8 cellular contexts compared by ENCODE assay signal in genomic region chr2:30266051-30266621, GRCh38. TPM values are rescaled to one million over a fixed set of nuclear protein-coding genes. Genes with fewer than 3 reads are reported as not detected.
DNase-seq lines count a peak whose midpoint lies in the region; ATAC-seq and TF ChIP-seq lines count a peak whose summit lies in the region.

No MANE protein-coding gene starts in this region.

- POLR2A ChIA-PET in CD8-positive, alpha-beta T cell (lab: Charles Lee): interaction anchor here (0.8 to 5.0 kb wide), 12 partner anchors 9 to 181 kb away, joined by 3 to 63 read pairs (median 6); partner anchors contain the start of genes LBH and LCLAT1

- H3K9me3 ChIP-seq in CD8-positive, alpha-beta T cell (ENCODE audit: low read length): no peaks in the 10 kb centered on the region
- 0 out of 2 replicates have a peak, but pooled peaks cover 2% of the 10 kb centered on the region for H3K9me3 ChIP-seq in OCI-LY1 (ENCODE audit: low read length)
- H3K9me3 ChIP-seq in mucosa of descending colon: no peaks in the 10 kb centered on the region

- peak; percentile 49 to 85 (median 70) for DNase-seq in CD8-positive, alpha-beta T cell
- DNase-seq in activated naive CD4-positive, alpha-beta T cell treated with anti-CD3 and anti-CD28 coated beads for 36 hours: peak; percentile 73
- peak; percentile 32 to 70 (median 38) for DNase-seq in mucosa of descending colon
- DNase-seq in COLO829 (ENCODE audit: low spot score): no peak
- DNase-seq in type B pancreatic cell (ENCODE audit: extremely low spot score, unreplicated experiment): no peak
- DNase-seq in NCI-H187 (lab: John Stamatoyannopoulos, UW): no peak

- no peaks in the 10 kb centered on the region for H3K27me3 Mint-ChIP-seq in CD8-positive, alpha-beta T cell (ENCODE audit: low read depth)
- H3K27me3 Mint-ChIP-seq in activated naive CD4-positive, alpha-beta T cell treated with anti-CD3 and anti-CD28 coated beads for 36 hours (ENCODE audit: low read depth): no peaks in the 10 kb centered on the region
- no peaks in the 10 kb centered on the region for H3K27me3 Mint-ChIP-seq in type B pancreatic cell

- peaks cover 11% of the 10 kb centered on the region for H3K36me3 Mint-ChIP-seq in CD8-positive, alpha-beta T cell
- peaks cover 9% of the 10 kb centered on the region for H3K36me3 Mint-ChIP-seq in activated naive CD4-positive, alpha-beta T cell treated with anti-CD3 and anti-CD28 coated beads for 36 hours (ENCODE audit: low read depth)
- peaks cover under 1% of the 10 kb centered on the region for H3K36me3 Mint-ChIP-seq in type B pancreatic cell

- H3K9me2 ChIP-seq in OCI-LY1 (ENCODE audit: low read depth, low read length): no peaks in the 10 kb centered on the region

- no peak for TF ChIP-seq CTCF in CD8-positive, alpha-beta T cell (IDR thresholded peaks at IDR 0.05)
- no peak for TF ChIP-seq CTCF in OCI-LY1 (IDR thresholded peaks at IDR 0.05; ENCODE audit: low read length)
- TF ChIP-seq CTCF in mucosa of descending colon (IDR thresholded peaks at IDR 0.05): no peak
- TF ChIP-seq CTCF in type B pancreatic cell (conservative IDR thresholded peaks at IDR 0.05): no peak

- H3K4me2 ChIP-seq in OCI-LY1 (ENCODE audit: low read length): 0 out of 2 replicates have a peak overlapping the region, but pooled peaks have one; percentile 29

- peaks cover 4% of the 10 kb centered on the region for H3K9me3 Mint-ChIP-seq in CD8-positive, alpha-beta T cell
- peaks cover 15% of the 10 kb centered on the region for H3K9me3 Mint-ChIP-seq in activated naive CD4-positive, alpha-beta T cell treated with anti-CD3 and anti-CD28 coated beads for 36 hours
- no peaks in the 10 kb centered on the region for H3K9me3 Mint-ChIP-seq in type B pancreatic cell

- H3K9ac ChIP-seq in OCI-LY1 (ENCODE audit: low read length): no peak overlapping the region

- H3F3A ChIP-seq in OCI-LY1 (ENCODE audit: insufficient read depth, low read length): no peaks in the 10 kb centered on the region

- no peak overlapping the region for H2AFZ ChIP-seq in OCI-LY1 (ENCODE audit: low read length)

- peak overlapping the region; percentile 31 for H3K4me3 ChIP-seq in CD8-positive, alpha-beta T cell (ENCODE audit: low read depth, low read length)
- H3K4me3 ChIP-seq in OCI-LY1 (ENCODE audit: low read depth, low read length, poor library complexity, severe bottlenecking) (no peak overlapping the region), mucosa of descending colon (no peak overlapping the region)

- H3K27ac Mint-ChIP-seq in CD8-positive, alpha-beta T cell: peak overlapping the region; percentile 98
- H3K27ac Mint-ChIP-seq in activated naive CD4-positive, alpha-beta T cell treated with anti-CD3 and anti-CD28 coated beads for 36 hours: peak overlapping the region; percentile 89
- no peak overlapping the region for H3K27ac Mint-ChIP-seq in type B pancreatic cell

- intact Hi-C loops in CD8-positive, alpha-beta T cell (cut with DNase I, micrococcal nuclease): loop anchor here (1.0 to 5.0 kb wide), 5 partner anchors 12 to 156 kb away; partner anchors contain the start of gene LBH (in 1 of the 2)
- intact Hi-C loops in activated naive CD4-positive, alpha-beta T cell treated with anti-CD3 and anti-CD28 coated beads for 36 hours (cut with micrococcal nuclease): loop anchor here (1.0 to 2.0 kb wide), 5 partner anchors 10 to 67 kb away; partner anchors contain the start of gene LBH
- intact Hi-C loops in mucosa of descending colon (cut with DNase I, micrococcal nuclease): no loop called here

- peaks cover 69% of the 10 kb centered on the region for H3K4me1 ChIP-seq in CD8-positive, alpha-beta T cell (ENCODE audit: insufficient read depth, low read length)
- H3K4me1 ChIP-seq in OCI-LY1 (ENCODE audit: insufficient read depth, low read length, severe bottlenecking): peaks cover 7% of the 10 kb centered on the region
- H3K4me1 ChIP-seq in mucosa of descending colon (ENCODE audit: low read depth): no peaks in the 10 kb centered on the region

- H3K79me2 ChIP-seq in OCI-LY1 (ENCODE audit: insufficient read depth, low read length): no peaks in the 10 kb centered on the region

- peak overlapping the region; percentile 82 for H3K4me3 Mint-ChIP-seq in CD8-positive, alpha-beta T cell
- H3K4me3 Mint-ChIP-seq in activated naive CD4-positive, alpha-beta T cell treated with anti-CD3 and anti-CD28 coated beads for 36 hours: peak overlapping the region; percentile 79
- no peak overlapping the region for H3K4me3 Mint-ChIP-seq in type B pancreatic cell

- peak overlapping the region; percentile 72 for H3K27ac ChIP-seq in CD8-positive, alpha-beta T cell (ENCODE audit: low read depth, low read length)
- H3K27ac ChIP-seq in OCI-LY1 (ENCODE audit: low read depth, low read length, poor library complexity, severe bottlenecking): no peak overlapping the region

- no peaks in the 10 kb centered on the region for H4K20me1 ChIP-seq in OCI-LY1 (ENCODE audit: insufficient read depth, low read length)

- ATAC-seq in CD8-positive, alpha-beta T cell: peak; percentile 90
- peak; percentile 85 for ATAC-seq in mucosa of descending colon
- no peak for ATAC-seq in HG03354 (IDR thresholded peaks at IDR 0.05; ENCODE audit: poor library complexity, severe bottlenecking, unreplicated experiment)

- CTCF ChIA-PET in CD8-positive, alpha-beta T cell (lab: Charles Lee): interaction anchor here (0.7 to 4.4 kb wide), 12 partner anchors 12 to 237 kb away, joined by 3 to 30 read pairs (median 5); no protein-coding TSS in a partner anchor
- CTCF ChIA-PET in activated naive CD4-positive, alpha-beta T cell treated with anti-CD3 and anti-CD28 coated beads for 36 hours (lab: Charles Lee): interaction anchor here (0.7 to 2.4 kb wide), 6 partner anchors 15 to 163 kb away, joined by 3 to 14 read pairs (median 4); no protein-coding TSS in a partner anchor

- no peaks in the 10 kb centered on the region for H3K36me3 ChIP-seq in CD8-positive, alpha-beta T cell (ENCODE audit: insufficient read depth, low read length)
- H3K36me3 ChIP-seq in OCI-LY1 (ENCODE audit: insufficient read depth, low read length): no peaks in the 10 kb centered on the region
- no peaks in the 10 kb centered on the region for H3K36me3 ChIP-seq in mucosa of descending colon (ENCODE audit: low read depth)

- peaks cover 85% of the 10 kb centered on the region for H3K4me1 Mint-ChIP-seq in CD8-positive, alpha-beta T cell (ENCODE audit: low read depth)
- H3K4me1 Mint-ChIP-seq in activated naive CD4-positive, alpha-beta T cell treated with anti-CD3 and anti-CD28 coated beads for 36 hours (ENCODE audit: low read depth): peaks cover 81% of the 10 kb centered on the region
- H3K4me1 Mint-ChIP-seq in type B pancreatic cell (ENCODE audit: unreplicated experiment): peaks cover 20% of the 10 kb centered on the region

- no peaks in the 10 kb centered on the region for H3K27me3 ChIP-seq in CD8-positive, alpha-beta T cell (ENCODE audit: insufficient read depth, low read length)
- no peaks in the 10 kb centered on the region; the same call in 1 of the 2 replicates for H3K27me3 ChIP-seq in OCI-LY1 (ENCODE audit: insufficient read depth, low read length)

RNA-seq across cellular contexts. Expression of gene LBH, which starts 34.8 kb away (rescaled TPM):
- 100 to 1,000 TPM; 127 to 133 TPM for total RNA-seq in CD8-positive, alpha-beta T cell
- total RNA-seq in activated naive CD4-positive, alpha-beta T cell treated with anti-CD3 and anti-CD28 coated beads for 36 hours: 10 to 100 TPM; 71.4 to 75.3 TPM
- total RNA-seq in mucosa of descending colon: 10 to 100 TPM in 2 of 3 donors, 1 to 10 TPM in 1; 7.2 to 12.8 (median 12.4) TPM
- total RNA-seq in type B pancreatic cell (ENCODE audit: low replicate concordance): 78.5 and 116 TPM in 2 replicates

Comparison
In these comparisons a context has a peak if more than half of its experiments do, and no peak if none do; other contexts are left out.
1. DNase-seq: peak in CD8-positive, alpha-beta T cell (7 of 7), activated naive CD4-positive, alpha-beta T cell treated with anti-CD3 and anti-CD28 coated beads for 36 hours (single experiment) and mucosa of descending colon (3 of 3); none in COLO829 (single experiment), type B pancreatic cell (single experiment) and NCI-H187 (0 of 2).
2. intact Hi-C loops: an anchor here in CD8-positive, alpha-beta T cell (1.0 to 5.0 kb wide) and activated naive CD4-positive, alpha-beta T cell treated with anti-CD3 and anti-CD28 coated beads for 36 hours (1.0 to 2.0 kb wide); none called in mucosa of descending colon.